1 cellular context compared by ENCODE assay signal in the genomic region with DNA sequence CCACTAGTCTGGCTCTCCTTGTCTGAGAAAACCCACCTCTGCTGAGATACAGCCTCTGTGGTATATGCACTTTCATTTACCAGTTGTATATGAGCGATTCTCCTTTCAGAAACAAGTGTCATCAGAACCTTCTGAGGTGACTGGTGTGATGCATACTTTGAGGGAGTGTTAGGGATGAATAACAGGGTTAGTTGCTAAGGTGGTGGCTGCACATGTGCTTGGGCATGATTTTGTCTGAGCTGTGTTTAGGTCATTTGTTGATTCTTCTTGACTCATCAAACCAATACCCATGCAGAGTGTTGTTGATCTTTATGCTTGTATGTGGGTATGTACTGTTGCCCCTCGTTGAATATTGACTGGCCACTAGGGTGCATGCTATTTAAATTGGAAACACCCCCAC.
TF ChIP-seq lines count a peak whose summit lies in the region.

No MANE protein-coding gene starts in this region.

TF ChIP-seq in IMR-90, 13 proteins besides CTCF, POLR2A, EP300 and RAD21:
- no peak for TF ChIP-seq CHD1 (IDR thresholded peaks at IDR 0.05; ENCODE audit: low read depth, low read length)
- TF ChIP-seq MAFK (IDR thresholded peaks at IDR 0.05; ENCODE audit: low read depth, low read length): no peak
- no peak for TF ChIP-seq RCOR1 (IDR thresholded peaks at IDR 0.05; ENCODE audit: insufficient replicate concordance, low read length)
- TF ChIP-seq, protein P1, sequence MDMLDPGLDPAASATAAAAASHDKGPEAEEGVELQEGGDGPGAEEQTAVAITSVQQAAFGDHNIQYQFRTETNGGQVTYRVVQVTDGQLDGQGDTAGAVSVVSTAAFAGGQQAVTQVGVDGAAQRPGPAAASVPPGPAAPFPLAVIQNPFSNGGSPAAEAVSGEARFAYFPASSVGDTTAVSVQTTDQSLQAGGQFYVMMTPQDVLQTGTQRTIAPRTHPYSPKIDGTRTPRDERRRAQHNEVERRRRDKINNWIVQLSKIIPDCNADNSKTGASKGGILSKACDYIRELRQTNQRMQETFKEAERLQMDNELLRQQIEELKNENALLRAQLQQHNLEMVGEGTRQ (IDR thresholded peaks at IDR 0.05; ENCODE audit: low read depth, low read length): no peak
- no peak for TF ChIP-seq RFX5 (IDR thresholded peaks at IDR 0.05; ENCODE audit: low read depth, low read length)
- no peak for TF ChIP-seq FOS (IDR thresholded peaks at IDR 0.05; ENCODE audit: low read depth, low read length)
- no peak for TF ChIP-seq NFE2L2 (IDR thresholded peaks at IDR 0.05; ENCODE audit: low read depth, low read length)
- no peak for TF ChIP-seq MXI1 (IDR thresholded peaks at IDR 0.05; ENCODE audit: borderline replicate concordance, low read depth, low read length)
- TF ChIP-seq BHLHE40 (IDR thresholded peaks at IDR 0.05; ENCODE audit: low read depth, low read length): no peak
